23 cellular contexts compared by ENCODE assay signal in genomic region chr2:182248898-182249297, GRCh38.
DNase-seq lines count a peak whose midpoint lies in the region; ATAC-seq, FAIRE-seq and TF ChIP-seq lines count a peak whose summit lies in the region.
"Had no signal": no experiment of that assay in that cellular context is flagged by ENCODE, and none has a peak within 500 bp of the region (broad histone marks: within the 10 kb centered on the region; RNA-seq: fewer than 3 reads in every experiment).

No MANE protein-coding gene starts in this region.

- no peak overlapping the region for H4K91ac ChIP-seq in mesenchymal stem cell (ENCODE audit: low read length)

- H3K4me3 ChIP-seq in heart right ventricle (no peak overlapping the region), mesenchymal stem cell (ENCODE audit: insufficient read depth in 1 of 2, low read depth in 1 of 2, low read length in 2 of 2) (peak overlapping the region in 1 of 2 experiments; percentile 29), vagina (no peak overlapping the region), BE2C (ENCODE audit: low read depth, low read length) (no peak overlapping the region)
- H3K4me3 ChIP-seq: GM23338, SK-N-MC had no signal

- H2BK5ac ChIP-seq in mesenchymal stem cell (ENCODE audit: low read depth, low read length, poor library complexity, severe bottlenecking), result no peak overlapping the region

- no peak overlapping the region for H3K23ac ChIP-seq in mesenchymal stem cell (ENCODE audit: low read length in 2 of 2)

- no peaks in the 10 kb centered on the region for H3K36me3 ChIP-seq in heart right ventricle
- no peaks in the 10 kb centered on the region for H3K36me3 ChIP-seq in mesenchymal stem cell (ENCODE audit: control insufficient read depth in 1 of 2, insufficient read depth in 2 of 2, low read depth in 1 of 2, low read length in 2 of 2)
- no peaks in the 10 kb centered on the region for H3K36me3 ChIP-seq in vagina
- no peaks in the 10 kb centered on the region for H3K36me3 ChIP-seq in BE2C

- peak overlapping the region; percentile 22 for H3K9ac ChIP-seq in mesenchymal stem cell (ENCODE audit: low read length)

- H2BK15ac ChIP-seq in mesenchymal stem cell (ENCODE audit: low read depth, poor library complexity, severe bottlenecking), result no peak overlapping the region

- TF ChIP-seq POLR2A in vagina (IDR thresholded peaks at IDR 0.05), result no peak

- intact Hi-C loops in heart right ventricle (cut with DNase I), result loop anchor here in 2 of 10 donors (10.0 kb wide), 2 partner anchors 126 to 176 kb away; partner anchors contain the start of gene PDE1A (in 1 of the 2)
- intact Hi-C loops in left cardiac atrium (cut with DNase I), result no loop called here
- intact Hi-C loops in vagina (cut with DNase I), result no loop called here

- no peak for FAIRE-seq in HTR-8/SVneo (lab: Jason Lieb, UNC)
- FAIRE-seq: GM18507, RCC 7860 had no signal

- no peak overlapping the region for H4K8ac ChIP-seq in mesenchymal stem cell (ENCODE audit: low read length)

- no peak overlapping the region for H2AK5ac ChIP-seq in mesenchymal stem cell (ENCODE audit: low read length, severe bottlenecking)

- no peak overlapping the region for H2AFZ ChIP-seq in mesenchymal stem cell (ENCODE audit: low read depth, low read length)
- H2AFZ ChIP-seq: GM23338 had no signal

- ATAC-seq in heart right ventricle, result no peak
- no peak for ATAC-seq in left cardiac atrium
- peak; percentile 52 for ATAC-seq in GM18867 (IDR thresholded peaks at IDR 0.05; ENCODE audit: unreplicated experiment)
- ATAC-seq: GM23338 had no signal

- no peak overlapping the region for H3K4me2 ChIP-seq in mesenchymal stem cell (ENCODE audit: low read length, poor library complexity, severe bottlenecking)
- H3K4me2 ChIP-seq: GM23338 had no signal

- 89 to 95% methylated on average over 2 of the region's 2 CpGs for WGBS in heart right ventricle, 2 donors
- 100% methylated on average over 2 of the region's 2 CpGs for WGBS in mesenchymal stem cell

- no peak overlapping the region for H2BK12ac ChIP-seq in mesenchymal stem cell (ENCODE audit: low read length in 2 of 2)

- no peak for TF ChIP-seq CTCF in heart right ventricle (IDR thresholded peaks at IDR 0.05)
- TF ChIP-seq CTCF in vagina (IDR thresholded peaks at IDR 0.05), result no peak
- TF ChIP-seq CTCF in BE2C (IDR thresholded peaks at IDR 0.05; ENCODE audit: low read depth, low read length), result no peak

- no peak for DNase-seq in heart right ventricle
- DNase-seq in left cardiac atrium, result no peak
- no peak for DNase-seq in mesenchymal stem cell
- no peak for DNase-seq in vagina (ENCODE audit: extremely low spot score in 2 of 2)
- DNase-seq in HTR-8/SVneo (ENCODE audit: insufficient read length, low spot score), result no peak
- DNase-seq in BE2C, result no peak
- DNase-seq: CD4-positive, alpha-beta memory T cell; COR-L47; DMS79 treated with DMSO at 0.1 percent for 48 hours; H9; KBM-7; MV-4-11; NCI-H1105; NCI-H1436 treated with DMSO at 0.1 percent for 48 hours; NCI-H187 treated with DMSO at 0.1 percent for 48 hours; NCI-H2107; NCI-H748 treated with DMSO at 0.1 percent for 48 hours; SIG-M5 had no signal

- no peaks in the 10 kb centered on the region for H3K79me1 ChIP-seq in mesenchymal stem cell (replicated peaks; ENCODE audit: low read length, poor library complexity, severe bottlenecking)

- H3K18ac ChIP-seq in mesenchymal stem cell (ENCODE audit: low read depth in 1 of 2, low read length in 2 of 2), result no peak overlapping the region

- H2BK120ac ChIP-seq in mesenchymal stem cell (ENCODE audit: low read depth, low read length), result no peak overlapping the region

- peak overlapping the region in 8 of 10 donors; percentile 18 to 59 (median 50) for H3K27ac ChIP-seq in heart right ventricle
- no peak overlapping the region for H3K27ac ChIP-seq in mesenchymal stem cell (ENCODE audit: low read length, poor library complexity, severe bottlenecking)
- peak overlapping the region; percentile 2 for H3K27ac ChIP-seq in vagina
- H3K27ac ChIP-seq: SK-N-MC had no signal

- H3K27me3 ChIP-seq in heart right ventricle (no peaks in the 10 kb centered on the region), mesenchymal stem cell (ENCODE audit: control insufficient read depth in 1 of 2, insufficient read depth in 1 of 2, low read length in 2 of 2) (no peaks in the 10 kb centered on the region), vagina (no peaks in the 10 kb centered on the region), BE2C (no peaks in the 10 kb centered on the region)

- peaks cover 0 to 36% (median 5%) of the 10 kb centered on the region in 9 donors for H3K4me1 ChIP-seq in heart right ventricle
- no peaks in the 10 kb centered on the region for H3K4me1 ChIP-seq in mesenchymal stem cell (ENCODE audit: control insufficient read depth, insufficient read depth, low read depth, low read length)
- H3K4me1 ChIP-seq in vagina, result no peaks in the 10 kb centered on the region
- H3K4me1 ChIP-seq in BE2C, result no peaks in the 10 kb centered on the region

- H3K9me3 ChIP-seq in heart right ventricle (no peaks in the 10 kb centered on the region), mesenchymal stem cell (ENCODE audit: control insufficient read depth, low read length) (no peaks in the 10 kb centered on the region), vagina (no peaks in the 10 kb centered on the region), BE2C (no peaks in the 10 kb centered on the region)

- no peak overlapping the region for H3K4ac ChIP-seq in mesenchymal stem cell (ENCODE audit: low read depth in 1 of 2, low read length in 2 of 2)

- H3K14ac ChIP-seq in mesenchymal stem cell (ENCODE audit: low read length in 2 of 2), result no peak overlapping the region
